Comparison of ENCODE assay signal across 12 cellular contexts in genomic region chr4:2958446-2958845, GRCh38. TPM values are rescaled to one million over a fixed set of nuclear protein-coding genes. Genes with fewer than 3 reads are reported as not detected.
A peak's percentile ranks its signal among the peaks of the same experiment; 100 is the strongest.
DNase-seq lines count a peak whose midpoint lies in the region; ATAC-seq and TF ChIP-seq lines count a peak whose summit lies in the region.
"Had no signal": no experiment of that assay in that cellular context is flagged by ENCODE, and none has a peak within 500 bp of the region (broad histone marks: within the 10 kb centered on the region; RNA-seq: fewer than 3 reads in every experiment).

No MANE protein-coding gene starts in this region.

- H3K4me1 ChIP-seq in IMR-90 (ENCODE audit: control insufficient read depth, insufficient read depth, low read length), result peaks cover 15% of the 10 kb centered on the region
- peaks cover 15% of the 10 kb centered on the region for H3K4me1 ChIP-seq in mesenchymal stem cell (ENCODE audit: control insufficient read depth, insufficient read depth, low read depth, low read length)
- peaks cover 33% of the 10 kb centered on the region for H3K4me1 ChIP-seq in lower lobe of right lung

- H2BK5ac ChIP-seq in IMR-90 (ENCODE audit: low read depth, low read length, poor library complexity, severe bottlenecking) (peak overlapping the region; percentile 69), mesenchymal stem cell (ENCODE audit: low read depth, low read length, poor library complexity, severe bottlenecking) (no peak overlapping the region)

- H2AFZ ChIP-seq in IMR-90 (replicated peaks; ENCODE audit: low read length, poor library complexity), result no peak overlapping the region
- H2AFZ ChIP-seq in mesenchymal stem cell (ENCODE audit: low read depth, low read length), result no peak overlapping the region

- peak overlapping the region in 1 of 5 experiments; percentile 60 for H3K4me3 Mint-ChIP-seq in brain
- H3K4me3 Mint-ChIP-seq: CD14-positive monocyte had no signal

- H4K5ac ChIP-seq in IMR-90 (ENCODE audit: low read depth, low read length), result peak overlapping the region; percentile 3; the same call in 1 of the 2 replicates

- peaks cover 49% of the 10 kb centered on the region for H3K36me3 Mint-ChIP-seq in brain

- H4K8ac ChIP-seq in IMR-90 (ENCODE audit: low read depth in 2 of 2, low read length in 2 of 2) (peak overlapping the region in 1 of 2 experiments; percentile 27; a peak in 1 of 4 replicates), mesenchymal stem cell (ENCODE audit: low read length) (peak overlapping the region; percentile 84)

- intact Hi-C loops in IMR-90 (cut with micrococcal nuclease) (no loop called here), lower lobe of right lung (cut with DNase I) (no loop called here)

- CTCF ChIA-PET in AG04450 (lab: Charles Lee) (no interaction called here), IMR-90 (lab: Yijun Ruan, JAX) (no interaction called here)

- peaks cover 38% of the 10 kb centered on the region for H3K4me1 Mint-ChIP-seq in brain

- no peak for TF ChIP-seq POLR2A in IMR-90 (IDR thresholded peaks at IDR 0.05; ENCODE audit: low read depth, low read length)

- no peak overlapping the region for H4K91ac ChIP-seq in IMR-90 (ENCODE audit: insufficient read depth, low read depth, low read length)
- no peak overlapping the region for H4K91ac ChIP-seq in mesenchymal stem cell (ENCODE audit: low read length)

- BruUV-seq in IMR-90 (replicated peaks; lab: Mats Ljungman, UMichigan), result no TSS peak

- peak overlapping the region; percentile 18 for H3K4me2 ChIP-seq in IMR-90 (ENCODE audit: low read depth, low read length)
- H3K4me2 ChIP-seq in mesenchymal stem cell (ENCODE audit: low read length, poor library complexity, severe bottlenecking), result peak overlapping the region; percentile 40

- dilution Hi-C loops in IMR-90 (cut with HindIII; ENCODE audit: low sequenced_read_pairs, unreplicated experiment), result no loop called here

- no peaks in the 10 kb centered on the region for H3K9me3 Mint-ChIP-seq in brain
- H3K9me3 Mint-ChIP-seq: CD14-positive monocyte had no signal

- H2BK15ac ChIP-seq in IMR-90 (ENCODE audit: low read depth, low read length), result no peak overlapping the region
- no peak overlapping the region for H2BK15ac ChIP-seq in mesenchymal stem cell (ENCODE audit: low read depth, poor library complexity, severe bottlenecking)

- H3K23ac ChIP-seq in IMR-90 (ENCODE audit: low read depth, low read length), result peak overlapping the region; percentile 27
- H3K23ac ChIP-seq in mesenchymal stem cell (ENCODE audit: low read length in 2 of 2), result no peak overlapping the region

- no peak overlapping the region for H2AK9ac ChIP-seq in IMR-90 (replicated peaks; ENCODE audit: low read depth, low read length, poor library complexity)

- peak overlapping the region in 3 of 5 experiments; percentile 8 to 53 (median 13) for H3K27ac Mint-ChIP-seq in brain

- H2BK120ac ChIP-seq in IMR-90 (ENCODE audit: low read depth, low read length), result peak overlapping the region; percentile 12
- H2BK120ac ChIP-seq in mesenchymal stem cell (ENCODE audit: low read depth, low read length), result no peak overlapping the region

- no peak overlapping the region for H2BK12ac ChIP-seq in mesenchymal stem cell (ENCODE audit: low read length in 2 of 2)

- H4K20me1 ChIP-seq in IMR-90 (ENCODE audit: insufficient read depth, low read length), result peaks cover 51% of the 10 kb centered on the region

- no peak overlapping the region for H3K56ac ChIP-seq in IMR-90 (ENCODE audit: extremely low read depth, insufficient read depth, low read length)

- no peak for DNase-seq in AG04450 (ENCODE audit: low read depth, low spot score)
- DNase-seq in IMR-90, result peak; percentile 47
- DNase-seq in mesenchymal stem cell, result peak; percentile 76
- DNase-seq in lower lobe of right lung, result no peak
- DNase-seq: effector CD8-positive, alpha-beta T cell had no signal

- POLR2A ChIA-PET in AG04450 (lab: Yijun Ruan, JAX) (interaction anchor here (0.5 kb wide), 1 partner anchor 116 kb away, joined by 8 read pairs; no protein-coding TSS in a partner anchor), IMR-90 (lab: Charles Lee; ENCODE audit: unreplicated experiment) (no interaction called here)

- H3K18ac ChIP-seq in IMR-90 (ENCODE audit: low read depth, low read length) (no peak overlapping the region), mesenchymal stem cell (ENCODE audit: low read depth in 1 of 2, low read length in 2 of 2) (no peak overlapping the region)

- peaks cover 3% of the 10 kb centered on the region; the same call in 1 of the 2 replicates for H3K9me3 ChIP-seq in AG04450 (ENCODE audit: control insufficient read depth, insufficient read depth, low read length)
- no peaks in the 10 kb centered on the region for H3K9me3 ChIP-seq in IMR-90 (ENCODE audit: control insufficient read depth, insufficient read depth, low read length)
- no peaks in the 10 kb centered on the region for H3K9me3 ChIP-seq in mesenchymal stem cell (ENCODE audit: control insufficient read depth, low read length)
- H3K9me3 ChIP-seq in lower lobe of right lung, result no peaks in the 10 kb centered on the region

- WGBS in IMR-90 (ENCODE audit: extremely low coverage in 2 of 2, insufficient read length in 1 of 2), 2 experiments, result 44% methylated on average over 5 of the region's 9 CpGs; no CpG with 5 or more reads in 1 of the 2 experiments
- 25% methylated on average over 9 of the region's 9 CpGs for WGBS in mesenchymal stem cell

- peaks cover 5% of the 10 kb centered on the region for H3K27me3 Mint-ChIP-seq in brain

- H2AK5ac ChIP-seq in IMR-90 (ENCODE audit: low read depth, low read length) (peak overlapping the region; percentile 19; the same call in 1 of the 2 replicates), mesenchymal stem cell (ENCODE audit: low read length, severe bottlenecking) (no peak overlapping the region)

- ATAC-seq in IMR-90 (ENCODE audit: low read depth) (no peak), GM18868 (IDR thresholded peaks at IDR 0.05; ENCODE audit: unreplicated experiment) (no peak), HG03108 (IDR thresholded peaks at IDR 0.05; ENCODE audit: unreplicated experiment) (no peak), HG03095 (IDR thresholded peaks at IDR 0.05; ENCODE audit: unreplicated experiment) (no peak), lower lobe of right lung (no peak)
- ATAC-seq: activated CD4-positive, CD25-positive, alpha-beta regulatory T cell treated with anti-CD3 and anti-CD28 coated beads, Interleukin-2, amount 50 U/mL, for 24 hours had no signal

- peaks cover 19% of the 10 kb centered on the region for H3K9me1 ChIP-seq in IMR-90 (ENCODE audit: insufficient read depth, low read length)

- no peak for TF ChIP-seq RAD21 in IMR-90 (IDR thresholded peaks at IDR 0.05; ENCODE audit: low read length)

- H3K27me3 ChIP-seq in AG04450 (ENCODE audit: control insufficient read depth, insufficient read depth, low read length), result no peaks in the 10 kb centered on the region
- no peaks in the 10 kb centered on the region for H3K27me3 ChIP-seq in IMR-90 (ENCODE audit: control insufficient read depth, insufficient read depth, low read length)
- no peaks in the 10 kb centered on the region for H3K27me3 ChIP-seq in mesenchymal stem cell (ENCODE audit: control insufficient read depth in 1 of 2, insufficient read depth in 1 of 2, low read length in 2 of 2)
- H3K27me3 ChIP-seq in lower lobe of right lung (ENCODE audit: low read depth), result no peaks in the 10 kb centered on the region

- H3K36me3 ChIP-seq in IMR-90 (ENCODE audit: control insufficient read depth, insufficient read depth, low read length) (peaks cover 28% of the 10 kb centered on the region), mesenchymal stem cell (ENCODE audit: control insufficient read depth in 1 of 2, insufficient read depth in 2 of 2, low read depth in 1 of 2, low read length in 2 of 2) (peaks cover 30 to 45% of the 10 kb centered on the region in 2 experiments), lower lobe of right lung (peaks cover 46% of the 10 kb centered on the region)

- no peak overlapping the region for H2BK20ac ChIP-seq in IMR-90 (ENCODE audit: low read depth, low read length)

- H3K79me1 ChIP-seq in IMR-90 (ENCODE audit: low read depth in 1 of 2, low read length in 2 of 2) (peaks cover 39 to 65% of the 10 kb centered on the region in 2 experiments), mesenchymal stem cell (replicated peaks; ENCODE audit: low read length, poor library complexity, severe bottlenecking) (peaks cover 20% of the 10 kb centered on the region)

- H3K9ac ChIP-seq in IMR-90 (ENCODE audit: low read depth, low read length) (no peak overlapping the region), mesenchymal stem cell (ENCODE audit: low read length) (peak overlapping the region; percentile 50)

- H3K27ac ChIP-seq in AG04450 (ENCODE audit: low read depth, low read length) (peak overlapping the region; percentile 39), IMR-90 (ENCODE audit: insufficient read depth, low read length) (peak overlapping the region; percentile 0; the same call in 1 of the 2 replicates), mesenchymal stem cell (ENCODE audit: low read length, poor library complexity, severe bottlenecking) (peak overlapping the region; percentile 49), lower lobe of right lung (no peak overlapping the region)
- H3K27ac ChIP-seq: SK-N-MC had no signal

- in situ Hi-C loops in IMR-90 (cut with MboI; ENCODE audit: low sequenced_read_pairs), result no loop called here

- peak overlapping the region; percentile 21; the same call in 1 of the 2 replicates for H3K14ac ChIP-seq in IMR-90 (replicated peaks; ENCODE audit: low read depth, low read length)
- no peak overlapping the region for H3K14ac ChIP-seq in mesenchymal stem cell (ENCODE audit: low read length in 2 of 2)

- TF ChIP-seq CTCF in AG04450 (IDR thresholded peaks at IDR 0.05; ENCODE audit: low read depth, low read length) (no peak), IMR-90 (conservative IDR thresholded peaks at IDR 0.05; ENCODE audit: low read depth, low read length) (no peak), brain (conservative IDR thresholded peaks at IDR 0.05) (no peak), lower lobe of right lung (IDR thresholded peaks at IDR 0.05) (no peak)

- no peak overlapping the region for H3K4me3 ChIP-seq in AG04450 (ENCODE audit: low read depth, low read length)
- no peak overlapping the region for H3K4me3 ChIP-seq in IMR-90 (ENCODE audit: insufficient read depth, low read depth, low read length)
- no peak overlapping the region for H3K4me3 ChIP-seq in mesenchymal stem cell (ENCODE audit: insufficient read depth in 1 of 2, low read depth in 1 of 2, low read length in 2 of 2)
- no peak overlapping the region for H3K4me3 ChIP-seq in lower lobe of right lung
- H3K4me3 ChIP-seq: SK-N-MC had no signal

- H3K4ac ChIP-seq in IMR-90 (ENCODE audit: low read depth, low read length) (peak overlapping the region; percentile 33; the same call in 1 of the 2 replicates), mesenchymal stem cell (ENCODE audit: low read depth in 1 of 2, low read length in 2 of 2) (no peak overlapping the region)

RNA-seq across cellular contexts. Expression of gene NOP14, which starts 4.8 kb away (rescaled TPM):
- polyA plus RNA-seq in AG04450 (2011; rRNA removed) (11.2 and 11.5 TPM in 2 replicates), IMR-90 (2012; rRNA removed) (11.3 and 12.6 TPM in 2 replicates), brain (ENCODE audit: insufficient read depth, low read depth, low replicate concordance) (14.7 TPM)
- polyA minus RNA-seq in AG04450 (2011; rRNA and poly(A)+ RNA removed), result 11.6 and 11.8 TPM in 2 replicates
- total RNA-seq in IMR-90 (2012; rRNA removed) (10.9 and 19.2 TPM in 2 replicates), lower lobe of right lung (20.7 TPM)
- 5.4 and 8.4 TPM in 2 replicates for polyA plus RNA-seq in IMR-90 (2012; cell fraction: cytosol; rRNA removed)
- 6.7 and 10.4 TPM in 2 replicates for polyA plus RNA-seq in IMR-90 (2012; cell fraction: nucleus; rRNA removed; ENCODE audit: low replicate concordance)
- 32.6 TPM for polyA plus RNA-seq in mesenchymal stem cell (2013, experiment 1 of 2)
- 33.3 TPM for polyA plus RNA-seq in mesenchymal stem cell (2013, experiment 2 of 2)

RNA-seq across cellular contexts. Expression of gene GRK4, which starts 4.9 kb away (rescaled TPM):
- 3.7 TPM in 2 replicates for polyA plus RNA-seq in AG04450 (2011; rRNA removed)
- polyA minus RNA-seq in AG04450 (2011; rRNA and poly(A)+ RNA removed), result 2.2 and 2.5 TPM in 2 replicates
- total RNA-seq in IMR-90 (2012; rRNA removed), result 1.6 and 1.7 TPM in 2 replicates
- polyA plus RNA-seq in IMR-90 (2012; rRNA removed), result 2.1 and 2.2 TPM in 2 replicates
- polyA plus RNA-seq in IMR-90 (2012; cell fraction: cytosol; rRNA removed), result 2.0 and 2.3 TPM in 2 replicates
- polyA plus RNA-seq in IMR-90 (2012; cell fraction: nucleus; rRNA removed; ENCODE audit: low replicate concordance), result 1.1 and 1.6 TPM in 2 replicates
- 8.4 TPM for polyA plus RNA-seq in brain (ENCODE audit: insufficient read depth, low read depth, low replicate concordance)
- polyA plus RNA-seq in mesenchymal stem cell (2013, experiment 1 of 2), result 3.6 TPM
- polyA plus RNA-seq in mesenchymal stem cell (2013, experiment 2 of 2), result 3.7 TPM
- total RNA-seq in lower lobe of right lung, result 7.1 TPM

Comparison
In these comparisons a context has a peak if more than half of its experiments do, and no peak if none do; other contexts are left out.
1. DNase-seq: peak in IMR-90 (single experiment) and mesenchymal stem cell (single experiment); none in AG04450 (single experiment) and lower lobe of right lung (single experiment).